ENCODE assay signal across 8 cellular contexts in genomic region chr1:206714331-206715058, GRCh38. TPM values are rescaled to one million over a fixed set of nuclear protein-coding genes. Genes with fewer than 3 reads are reported as not detected.
DNase-seq lines count a peak whose midpoint lies in the region; ATAC-seq and TF ChIP-seq lines count a peak whose summit lies in the region.

No MANE protein-coding gene starts in this region.

- no peak overlapping the region for H2AFZ ChIP-seq in fibroblast of lung (ENCODE audit: low read length)

- peak; percentile 80 to 89 for ATAC-seq in gastrocnemius medialis
- no peak for ATAC-seq in omental fat pad (ENCODE audit: low FRiP score)

- TF ChIP-seq POLR2A in gastrocnemius medialis (IDR thresholded peaks at IDR 0.05), result no peak

- in situ Hi-C loops in G401 (cut with HindIII; ENCODE audit: low sequenced_read_pairs), result no loop called here
- in situ Hi-C loops in gastrocnemius medialis (cut with MboI; ENCODE audit: low sequenced_read_pairs in 4 of 4), result loop anchor here in 2 of 4 donors (25.0 kb wide), 2 partner anchors 598 to 623 kb away; partner anchors contain the start of gene CD55 (in 1 of the 2)

- H3K4me3 ChIP-seq in SJSA1 (no peak overlapping the region), fibroblast of lung (replicated peaks in 1 of 4; ENCODE audit: control extremely low read depth in 1 of 4, insufficient read depth in 1 of 4, low read depth in 3 of 4, low read length in 4 of 4) (no peak overlapping the region), gastrocnemius medialis (no peak overlapping the region)

- no peak overlapping the region for H3K4me3 Mint-ChIP-seq in CD14-positive monocyte

- peaks cover 75% of the 10 kb centered on the region for H3K4me1 Mint-ChIP-seq in CD14-positive monocyte

- peaks cover 0 to 1% (median 0%) of the 10 kb centered on the region in 3 donors for H3K27me3 Mint-ChIP-seq in CD14-positive monocyte (ENCODE audit: low read depth in 3 of 3)

- H3K4me1 ChIP-seq in SJSA1 (replicated peaks), result peaks cover 38% of the 10 kb centered on the region
- peaks cover 27% of the 10 kb centered on the region for H3K4me1 ChIP-seq in fibroblast of lung (ENCODE audit: control insufficient read depth, extremely low read depth, insufficient read depth, low read length)
- H3K4me1 ChIP-seq in gastrocnemius medialis, result peaks cover 90% of the 10 kb centered on the region in 2 donors

- TF ChIP-seq CTCF in fibroblast of lung (conservative IDR thresholded peaks at IDR 0.05 in 1 of 2, IDR thresholded peaks at IDR 0.05 in 1 of 2; ENCODE audit: low read depth in 1 of 2, low read length in 2 of 2), result no peak
- TF ChIP-seq CTCF in gastrocnemius medialis (IDR thresholded peaks at IDR 0.05 in 4 of 5, conservative IDR thresholded peaks at IDR 0.05 in 1 of 5), result no peak
- no peak for TF ChIP-seq CTCF in omental fat pad (IDR thresholded peaks at IDR 0.05)
- TF ChIP-seq CTCF in CD14-positive monocyte (IDR thresholded peaks at IDR 0.05), result no peak

- peaks cover 5 to 23% of the 10 kb centered on the region in 2 donors for H3K36me3 Mint-ChIP-seq in CD14-positive monocyte

- H3K4me2 ChIP-seq in fibroblast of lung (ENCODE audit: extremely low read depth, insufficient read depth, low read length), result peak overlapping the region; percentile 41

- no peaks in the 10 kb centered on the region for H3K9me3 ChIP-seq in SJSA1 (replicated peaks)
- H3K9me3 ChIP-seq in fibroblast of lung (ENCODE audit: control insufficient read depth, insufficient read depth, low read depth, low read length), result no peaks in the 10 kb centered on the region
- H3K9me3 ChIP-seq in gastrocnemius medialis, result no peaks in the 10 kb centered on the region

- H3K27me3 ChIP-seq in SJSA1 (replicated peaks) (no peaks in the 10 kb centered on the region), fibroblast of lung (ENCODE audit: control insufficient read depth, insufficient read depth, low read length) (no peaks in the 10 kb centered on the region), gastrocnemius medialis (no peaks in the 10 kb centered on the region)

- no peaks in the 10 kb centered on the region for H3K9me3 Mint-ChIP-seq in CD14-positive monocyte

- peak overlapping the region; percentile 37 for H3K27ac ChIP-seq in SJSA1
- peak overlapping the region; percentile 64 for H3K27ac ChIP-seq in fibroblast of lung (ENCODE audit: insufficient read depth, low read length)
- peak overlapping the region; percentile 76 to 97 (median 85) for H3K27ac ChIP-seq in gastrocnemius medialis

- no peak overlapping the region for H3K9ac ChIP-seq in fibroblast of lung (ENCODE audit: insufficient read depth, low read length)

- DNase-seq in G401 (ENCODE audit: low spot score) (peak; percentile 66), SJSA1 (ENCODE audit: low read depth in 1 of 2, low spot score in 2 of 2) (peak; percentile 60 to 69), fibroblast of lung (ENCODE audit: low read depth in 2 of 2) (peak; percentile 56 to 90), gastrocnemius medialis (peak; percentile 63 to 68), NCI-H128 (lab: John Stamatoyannopoulos, UW; ENCODE audit: unreplicated experiment) (no peak), SKM-1 (lab: John Stamatoyannopoulos, UW; ENCODE audit: unreplicated experiment) (no peak), omental fat pad (ENCODE audit: low spot score) (no peak), CD14-positive monocyte (ENCODE audit: low spot score) (no peak)

- H3K36me3 ChIP-seq in SJSA1 (peaks cover 4% of the 10 kb centered on the region; the same call in 1 of the 2 replicates), fibroblast of lung (ENCODE audit: control insufficient read depth, insufficient read depth, low read length) (no peaks in the 10 kb centered on the region), gastrocnemius medialis (no peaks in the 10 kb centered on the region)

- intact Hi-C loops in gastrocnemius medialis (cut with DNase I; ENCODE audit: low total_unique reads) (no loop called here), CD14-positive monocyte (cut with micrococcal nuclease) (no loop called here)

- peak overlapping the region in 3 of 7 donors; percentile 36 to 56 (median 51) for H3K27ac Mint-ChIP-seq in CD14-positive monocyte

- H3K79me2 ChIP-seq in fibroblast of lung (ENCODE audit: control insufficient read depth, insufficient read depth, low read length), result peaks cover 87% of the 10 kb centered on the region

- no peaks in the 10 kb centered on the region for H4K20me1 ChIP-seq in fibroblast of lung (ENCODE audit: control insufficient read depth, extremely low read depth, insufficient read depth, low read length)

RNA-seq across cellular contexts. Expression of gene MAPKAPK2, which starts 29.8 kb away (rescaled TPM):
- total RNA-seq in G401 (2014; rRNA removed; shearing (Covaris generic)), result 25.7 and 32.7 TPM in 2 replicates
- total RNA-seq in SJSA1 (2014; rRNA removed; shearing (Covaris generic)), result 45.4 and 58.6 TPM in 2 replicates
- total RNA-seq in fibroblast of lung (31.3 and 51.9 TPM in 2 replicates), gastrocnemius medialis (100 to 1,000 TPM; 115 to 207 (median 140) TPM), omental fat pad (100 to 1,000 TPM in 1 of 4 donors, 10 to 100 TPM in 3; 52.0 to 151 (median 79.9) TPM)
- polyA plus RNA-seq in fibroblast of lung (74.4 and 85.7 TPM in 2 replicates), CD14-positive monocyte (1 to 10 TPM; 1.6 to 2.2 TPM)
- polyA plus RNA-seq in fibroblast of lung (2012), result 65.5 and 70.1 TPM in 2 replicates
- polyA minus RNA-seq in fibroblast of lung (ENCODE audit: low replicate concordance), result 138 and 201 TPM in 2 replicates

RNA-seq across cellular contexts. Expression of gene IL19, which starts 56.1 kb away (rescaled TPM):
- total RNA-seq in G401 (2014; rRNA removed; shearing (Covaris generic)), result not detected in 2 replicates
- not detected in 2 replicates for total RNA-seq in SJSA1 (2014; rRNA removed; shearing (Covaris generic))
- total RNA-seq in fibroblast of lung (not detected in 2 replicates), gastrocnemius medialis (not detected), omental fat pad (under 1 TPM in 1 of 4 donors, not detected in 3; 0.60 TPM)
- polyA plus RNA-seq in fibroblast of lung (not detected in 2 replicates), CD14-positive monocyte (not detected)
- polyA plus RNA-seq in fibroblast of lung (2012), result not detected in 2 replicates
- not detected in 2 replicates for polyA minus RNA-seq in fibroblast of lung (ENCODE audit: low replicate concordance)

RNA-seq across cellular contexts. Expression of gene IL10, which starts 57.8 kb away (rescaled TPM):
- total RNA-seq in G401 (2014; rRNA removed; shearing (Covaris generic)), result not detected in 2 replicates
- not detected in 2 replicates for total RNA-seq in SJSA1 (2014; rRNA removed; shearing (Covaris generic))
- total RNA-seq in fibroblast of lung (not detected in 2 replicates), gastrocnemius medialis (under 1 TPM; 0.26 to 0.61 (median 0.34) TPM), omental fat pad (10 to 100 TPM; 10.9 to 34.4 (median 28.7) TPM)
- polyA plus RNA-seq in fibroblast of lung (not detected in 2 replicates), CD14-positive monocyte (1 to 10 TPM; 4.1 to 7.8 TPM)
- not detected in 2 replicates for polyA plus RNA-seq in fibroblast of lung (2012)
- polyA minus RNA-seq in fibroblast of lung (ENCODE audit: low replicate concordance), result not detected in 2 replicates

Comparison
In these comparisons a context has a peak if more than half of its experiments do, and no peak if none do; other contexts are left out.
1. DNase-seq: peak in G401 (single experiment), SJSA1 (2 of 2), fibroblast of lung (2 of 2) and gastrocnemius medialis (2 of 2); none in NCI-H128 (single experiment), SKM-1 (single experiment), omental fat pad (single experiment) and CD14-positive monocyte (single experiment).
2. RNA of gene IL10, which starts 57.8 kb away (total RNA-seq): 10.9 to 34.4 TPM in omental fat pad; 0.26 to 0.61 TPM in gastrocnemius medialis, not detected in G401, not detected in SJSA1 and not detected in fibroblast of lung; every median in the first group is over 4 times any median in the second.
3. Peak in every context shown above with its lines, with median percentiles within 50 percentile points of each other: H3K27ac ChIP-seq.